Comparison of ENCODE assay signal across 6 cellular contexts in the genomic region with DNA sequence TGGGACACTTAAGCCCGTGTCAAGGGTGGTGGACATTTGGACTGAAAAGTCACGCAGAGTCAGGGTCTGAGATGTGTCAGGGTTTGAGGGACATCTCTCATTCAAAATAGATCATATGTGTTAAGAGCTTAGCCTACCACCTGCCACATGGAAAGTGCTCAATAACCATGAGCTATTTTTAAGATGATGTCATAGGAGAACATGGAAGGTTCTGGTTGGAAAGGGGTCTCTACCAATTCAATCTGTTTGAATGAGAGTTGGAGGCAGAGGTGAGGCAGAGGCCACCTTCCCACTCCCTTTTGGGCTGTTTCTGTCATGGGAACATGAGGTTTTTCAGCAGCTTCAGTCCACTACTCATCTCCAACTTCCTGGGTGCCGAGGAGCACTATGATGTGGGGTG.
"Had no signal": no experiment of that assay in that cellular context is flagged by ENCODE, and none has a peak within 500 bp of the region (broad histone marks: within the 10 kb centered on the region; RNA-seq: fewer than 3 reads in every experiment).

No MANE protein-coding gene starts in this region.

- H3K27ac ChIP-seq: HL-60 had no signal

- H3K4me3 ChIP-seq: K562 had no signal

- ATAC-seq: K562 had no signal

- FAIRE-seq: HTR-8/SVneo, K562 had no signal

- DNase-seq: IMR-90, KBM-7, KG1 had no signal
